In the genomic region with DNA sequence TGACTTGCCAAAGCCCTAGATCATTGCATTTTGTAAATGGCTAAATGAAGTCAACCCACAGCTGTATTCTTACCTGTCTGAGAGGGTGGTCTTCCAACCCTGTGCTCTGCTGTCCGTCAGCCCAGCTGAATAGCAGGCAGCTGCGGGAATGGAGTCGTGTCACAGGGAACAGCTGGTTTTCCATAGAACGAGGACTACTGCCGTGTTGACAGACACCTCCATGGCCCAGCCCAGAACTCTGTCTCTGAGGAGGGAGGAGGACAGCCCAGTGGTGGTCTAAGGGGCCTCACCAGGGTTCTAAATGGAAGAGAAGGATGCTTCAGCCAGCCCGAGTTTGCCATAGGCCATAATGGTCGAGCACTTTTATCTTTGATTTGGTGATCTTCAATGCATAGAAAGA, we compare ENCODE assay signal across 27 cellular contexts.
"Had no signal": no experiment of that assay in that cellular context is flagged by ENCODE, and none has a peak within 500 bp of the region (broad histone marks: within the 10 kb centered on the region; RNA-seq: fewer than 3 reads in every experiment).

No MANE protein-coding gene starts in this region.

- H3K4me3 Mint-ChIP-seq: dendritic cell treated with granulocyte-macrophage colony-stimulating factor and Interleukin-4, amounts not matched to agents 40 ng/mL and 50 ng/mL, for 4 days; immature natural killer cell; mesothelial cell of epicardium; natural killer cell treated with Interleukin-12 subunit alpha and Interleukin-12 subunit beta and Interleukin-15 and Interleukin-18, amount 100 ng/mL, for 72 hours; stimulated activated memory B cell treated with anti-CD40 and anti-IgM and Interleukin-4, amounts not matched to agents 10 μg/mL and 1 μg/mL and 100 μg/mL, for 72 hours; type B pancreatic cell had no signal

- H3K36me3 Mint-ChIP-seq: immature natural killer cell; memory B cell; mesothelial cell of epicardium; naive B cell; natural killer cell treated with Interleukin-12 subunit alpha and Interleukin-12 subunit beta and Interleukin-15 and Interleukin-18, amount 100 ng/mL, for 72 hours; stimulated activated memory B cell treated with anti-CD40 and anti-IgM and Interleukin-4, amounts not matched to agents 10 μg/mL and 1 μg/mL and 100 μg/mL, for 72 hours; type B pancreatic cell had no signal

- H3K9me3 Mint-ChIP-seq: dendritic cell treated with granulocyte-macrophage colony-stimulating factor and Interleukin-4, amounts not matched to agents 40 ng/mL and 50 ng/mL, for 4 days; immature natural killer cell; memory B cell; mesothelial cell of epicardium; naive B cell; natural killer cell treated with Interleukin-12 subunit alpha and Interleukin-12 subunit beta and Interleukin-15 and Interleukin-18, amount 100 ng/mL, for 72 hours; stimulated activated memory B cell treated with anti-CD40 and anti-IgM and Interleukin-4, amounts not matched to agents 10 μg/mL and 1 μg/mL and 100 μg/mL, for 72 hours; type B pancreatic cell had no signal

- H3K4me1 ChIP-seq: colonic mucosa, esophagus squamous epithelium, prostate gland, sigmoid colon, tibial artery had no signal

- H3K9me3 ChIP-seq: colonic mucosa, esophagus squamous epithelium, mucosa of descending colon, prostate gland, sigmoid colon, testis, tibial artery had no signal

- DNase-seq: colonic mucosa; effector memory CD4-positive, alpha-beta T cell; erythroblast; esophagus squamous epithelium; foreskin melanocyte; hypothalamus; immature natural killer cell; islet precursor cell; mucosa of descending colon; nucleus accumbens; right cardiac atrium; sigmoid colon; stimulated activated CD4-positive, alpha-beta T cell treated with anti-CD3 and anti-CD28 coated beads, Interleukin-4, amount 100 ng/mL, for 4 hours; stimulated activated naive CD8-positive, alpha-beta T cell treated with anti-CD3 and anti-CD28 coated beads, Interleukin-15, Interleukin-2, amounts not matched to agents 100 U/mL and 50 U/mL, for 24 hours; substantia nigra; testis; tibial artery had no signal

- H3K27ac Mint-ChIP-seq: dendritic cell treated with granulocyte-macrophage colony-stimulating factor and Interleukin-4, amounts not matched to agents 40 ng/mL and 50 ng/mL, for 4 days; immature natural killer cell; memory B cell; mesothelial cell of epicardium; natural killer cell treated with Interleukin-12 subunit alpha and Interleukin-12 subunit beta and Interleukin-15 and Interleukin-18, amount 100 ng/mL, for 72 hours; stimulated activated memory B cell treated with anti-CD40 and anti-IgM and Interleukin-4, amounts not matched to agents 10 μg/mL and 1 μg/mL and 100 μg/mL, for 72 hours; type B pancreatic cell had no signal

- H3K27me3 ChIP-seq: colonic mucosa, sigmoid colon, testis, tibial artery had no signal

- H3K27ac ChIP-seq: colonic mucosa, esophagus squamous epithelium, prostate gland, sigmoid colon, testis, tibial artery had no signal

- H3K36me3 ChIP-seq: colonic mucosa, esophagus squamous epithelium, prostate gland, sigmoid colon, tibial artery had no signal

- H3K4me3 ChIP-seq: colonic mucosa, esophagus squamous epithelium, lung, mucosa of descending colon, prostate gland, sigmoid colon, testis, tibial artery had no signal

- H3K4me1 Mint-ChIP-seq: immature natural killer cell had no signal

- ATAC-seq: left lobe of liver; mucosa of descending colon; natural killer cell treated with Interleukin-12 subunit alpha and Interleukin-12 subunit beta and Interleukin-15 and Interleukin-18, amount 100 ng/mL, for 72 hours; right cardiac atrium; stimulated activated naive CD8-positive, alpha-beta T cell treated with anti-CD3 and anti-CD28 coated beads, Interleukin-15, Interleukin-2, amounts not matched to agents 100 U/mL and 50 U/mL, for 24 hours had no signal

- H3K27me3 Mint-ChIP-seq: memory B cell; stimulated activated memory B cell treated with anti-CD40 and anti-IgM and Interleukin-4, amounts not matched to agents 10 μg/mL and 1 μg/mL and 100 μg/mL, for 72 hours had no signal
